ENCODE assay signal across 24 cellular contexts in the genomic region with DNA sequence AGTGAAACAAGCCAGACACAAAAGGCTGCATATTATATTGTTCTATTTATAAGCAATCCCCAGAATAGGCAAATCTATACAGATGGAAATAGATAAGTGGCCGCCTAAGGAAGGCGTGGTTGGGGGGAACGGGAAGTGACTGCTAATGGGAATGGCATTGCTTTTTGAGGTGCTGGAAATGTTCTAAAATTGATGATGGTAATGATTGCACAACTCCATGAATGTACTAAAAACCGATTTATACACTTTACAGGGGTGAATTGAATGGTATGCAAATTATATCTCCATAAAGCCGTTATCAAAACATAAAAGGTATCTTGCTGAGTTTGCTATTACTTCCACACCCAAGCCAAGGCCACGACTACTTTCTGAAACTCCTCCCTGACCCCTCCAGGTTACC.
DNase-seq lines count a peak whose midpoint lies in the region; ATAC-seq, FAIRE-seq and TF ChIP-seq lines count a peak whose summit lies in the region.
"Had no signal": no experiment of that assay in that cellular context is flagged by ENCODE, and none has a peak within 500 bp of the region (broad histone marks: within the 10 kb centered on the region; RNA-seq: fewer than 3 reads in every experiment).

No MANE protein-coding gene starts in this region.

- no peak overlapping the region for H2AFZ ChIP-seq in mesenchymal stem cell (ENCODE audit: low read depth, low read length)

- peaks cover 4% of the 10 kb centered on the region for H3K79me1 ChIP-seq in mesenchymal stem cell (replicated peaks; ENCODE audit: low read length, poor library complexity, severe bottlenecking)

- no peak overlapping the region for H4K91ac ChIP-seq in mesenchymal stem cell (ENCODE audit: low read length)

- H3K18ac ChIP-seq in mesenchymal stem cell (ENCODE audit: low read depth in 1 of 2, low read length in 2 of 2) = peak overlapping the region in 1 of 2 experiments; percentile 71

- no peaks in the 10 kb centered on the region for H3K9me3 Mint-ChIP-seq in CD14-positive monocyte
- H3K9me3 Mint-ChIP-seq: CD8-positive, alpha-beta memory T cell had no signal

- no peak overlapping the region for H4K8ac ChIP-seq in mesenchymal stem cell (ENCODE audit: low read length)

- ATAC-seq in A549 (no peak), HG02759 (IDR thresholded peaks at IDR 0.05; ENCODE audit: unreplicated experiment) (no peak)
- ATAC-seq: K562, Panc1, SK-N-SH treated with all-trans-retinoic acid at 6 μM for 48 hours had no signal

- H3K4ac ChIP-seq in mesenchymal stem cell (ENCODE audit: low read depth in 1 of 2, low read length in 2 of 2) = no peak overlapping the region

- H3K4me1 ChIP-seq in A549 (peaks cover 14% of the 10 kb centered on the region), mesenchymal stem cell (ENCODE audit: control insufficient read depth, insufficient read depth, low read depth, low read length) (peaks cover 29% of the 10 kb centered on the region), tibial artery (peaks cover 0 to 8% (median 0%) of the 10 kb centered on the region in 4 donors)

- WGBS in A549 (ENCODE audit: missing lambda C conversion rate) = 48% methylated on average over 6 of the region's 6 CpGs
- 77% methylated on average over 5 of the region's 6 CpGs for WGBS in mesenchymal stem cell

- H3K23ac ChIP-seq in mesenchymal stem cell (ENCODE audit: low read length in 2 of 2) = no peak overlapping the region

- H3K36me3 ChIP-seq in mesenchymal stem cell (ENCODE audit: control insufficient read depth in 1 of 2, insufficient read depth in 2 of 2, low read depth in 1 of 2, low read length in 2 of 2) (peaks cover 0 to 5% of the 10 kb centered on the region in 2 experiments), tibial artery (no peaks in the 10 kb centered on the region)

- H3K9ac ChIP-seq in mesenchymal stem cell (ENCODE audit: low read length) = no peak overlapping the region

- no peak for TF ChIP-seq CTCF in A549 (IDR thresholded peaks at IDR 0.05)
- no peak for TF ChIP-seq CTCF in CD14-positive monocyte (IDR thresholded peaks at IDR 0.05)
- no peak for TF ChIP-seq CTCF in foreskin fibroblast (IDR thresholded peaks at IDR 0.05; ENCODE audit: low read depth, low read length)
- no peak for TF ChIP-seq CTCF in tibial artery (IDR thresholded peaks at IDR 0.05)

- POLR2A ChIA-PET in A549 (lab: Yijun Ruan, JAX) = no interaction called here

- H3K4me1 Mint-ChIP-seq in CD14-positive monocyte = peaks cover 68% of the 10 kb centered on the region

- no peak overlapping the region for H2BK120ac ChIP-seq in mesenchymal stem cell (ENCODE audit: low read depth, low read length)

- no peak overlapping the region for H2BK12ac ChIP-seq in mesenchymal stem cell (ENCODE audit: low read length in 2 of 2)

- H2AK5ac ChIP-seq in mesenchymal stem cell (ENCODE audit: low read length, severe bottlenecking) = peak overlapping the region; percentile 41

- peaks cover 4 to 12% of the 10 kb centered on the region in 2 donors for H3K36me3 Mint-ChIP-seq in CD14-positive monocyte
- H3K36me3 Mint-ChIP-seq: CD8-positive, alpha-beta memory T cell had no signal

- H3K4me2 ChIP-seq in A549 (no peak overlapping the region), mesenchymal stem cell (ENCODE audit: low read length, poor library complexity, severe bottlenecking) (no peak overlapping the region)

- CTCF ChIA-PET in A549 (lab: Yijun Ruan, JAX) = no interaction called here

- DNase-seq in A549 (ENCODE audit: low read depth in 1 of 2, low spot score in 1 of 2) (no peak), CD14-positive monocyte (ENCODE audit: low spot score) (no peak), NCI-H526 treated with DMSO at 0.1 percent for 48 hours (lab: John Stamatoyannopoulos, UW) (peak; percentile 28), mesenchymal stem cell (no peak), foreskin fibroblast (no peak), tibial artery (no peak)
- DNase-seq: Calu3; CD8-positive, alpha-beta memory T cell; DMS153; MM.1S; NCI-H1105; NCI-H146; NCI-H2029; NCI-H226; NCI-H510A treated with DMSO at 0.1 percent for 48 hours; NCI-H774; NK-92 treated with Interleukin-12 subunit alpha and Interleukin-12 subunit beta, amount 100 ng/mL, for 24 hours had no signal

- no peaks in the 10 kb centered on the region for H3K27me3 ChIP-seq in mesenchymal stem cell (ENCODE audit: control insufficient read depth in 1 of 2, insufficient read depth in 1 of 2, low read length in 2 of 2)
- no peaks in the 10 kb centered on the region for H3K27me3 ChIP-seq in tibial artery

- TF ChIP-seq RAD21 in A549 (conservative IDR thresholded peaks at IDR 0.05 in 1 of 2, IDR thresholded peaks at IDR 0.05 in 1 of 2) = no peak

- H3K27me3 Mint-ChIP-seq in CD14-positive monocyte (ENCODE audit: low read depth in 3 of 3) = peaks cover 0 to 4% (median 3%) of the 10 kb centered on the region in 3 donors

- H2BK5ac ChIP-seq in mesenchymal stem cell (ENCODE audit: low read depth, low read length, poor library complexity, severe bottlenecking) = no peak overlapping the region

- H3K27ac ChIP-seq in A549 (no peak overlapping the region), mesenchymal stem cell (ENCODE audit: low read length, poor library complexity, severe bottlenecking) (no peak overlapping the region), tibial artery (no peak overlapping the region)

- peak overlapping the region in 6 of 7 donors; percentile 6 to 76 (median 48) for H3K27ac Mint-ChIP-seq in CD14-positive monocyte

- H3K9me3 ChIP-seq in A549 (no peaks in the 10 kb centered on the region), mesenchymal stem cell (ENCODE audit: control insufficient read depth, low read length) (no peaks in the 10 kb centered on the region), tibial artery (no peaks in the 10 kb centered on the region)

- H3K14ac ChIP-seq in mesenchymal stem cell (ENCODE audit: low read length in 2 of 2) = no peak overlapping the region

- no peak overlapping the region for H3K4me3 Mint-ChIP-seq in CD14-positive monocyte
- H3K4me3 Mint-ChIP-seq: CD8-positive, alpha-beta memory T cell had no signal

- intact Hi-C loops in CD14-positive monocyte (cut with micrococcal nuclease) (no loop called here), tibial artery (cut with DNase I; ENCODE audit: low total_unique reads) (no loop called here)

- TF ChIP-seq POLR2A in A549 (IDR thresholded peaks at IDR 0.05; ENCODE audit: low read length) = no peak

- TF ChIP-seq EP300 in A549 (IDR thresholded peaks at IDR 0.05) = no peak

- H3K4me3 ChIP-seq in A549 (no peak overlapping the region), mesenchymal stem cell (ENCODE audit: insufficient read depth in 1 of 2, low read depth in 1 of 2, low read length in 2 of 2) (no peak overlapping the region), foreskin fibroblast (ENCODE audit: low read depth in 1 of 2, low read length in 2 of 2) (no peak overlapping the region), tibial artery (no peak overlapping the region)
- H3K4me3 ChIP-seq: K562 had no signal

- no peak for FAIRE-seq in A549 (lab: Jason Lieb, UNC)
- FAIRE-seq: A204.1, G401.6, GM19239, K562 had no signal

- no peak overlapping the region for H2BK15ac ChIP-seq in mesenchymal stem cell (ENCODE audit: low read depth, poor library complexity, severe bottlenecking)

TF ChIP-seq in A549, 52 proteins besides CTCF, POLR2A, EP300 and RAD21:
- peak; percentile 13 for TF ChIP-seq MAFK (IDR thresholded peaks at IDR 0.05; ENCODE audit: partially characterized antibody)
- no peak for TF ChIP-seq HEYL (CRISPR knock-in tag; IDR thresholded peaks at IDR 0.05)
